ENCODE assay signal across 24 cellular contexts in genomic region chrX:17588303-17588702, GRCh38.
"Had no signal": no experiment of that assay in that cellular context is flagged by ENCODE, and none has a peak within 500 bp of the region (broad histone marks: within the 10 kb centered on the region; RNA-seq: fewer than 3 reads in every experiment).

No MANE protein-coding gene starts in this region.

- H3K4me1 Mint-ChIP-seq: naive B cell had no signal

- H3K36me3 Mint-ChIP-seq: naive B cell, WTC11 had no signal

- DNase-seq: activated CD4-positive, alpha-beta memory T cell treated with anti-CD3 and anti-CD28 coated beads, Interleukin-2, amount 10 ng/mL, durations not matched to agents 7 days and 5 days; activated CD4-positive, alpha-beta T cell treated with anti-CD3 and anti-CD28 coated beads for 4 hours; activated naive CD4-positive, alpha-beta T cell; activated T-cell treated with anti-CD3 and anti-CD28 coated beads, Interleukin-2, amount 50 U/mL, for 1 hour; body of pancreas; dermis blood vessel endothelial cell; effector CD8-positive, alpha-beta T cell; erythroblast; glutamatergic neuron; hippocampal formation; kidney glomerular epithelial cell; left lung; naive B cell; ovary; psoas muscle; spleen; stimulated activated CD4-positive, alpha-beta T cell treated with anti-CD3 and anti-CD28 coated beads, Interleukin-4, amount 100 ng/mL, for 1 hour; stimulated activated naive CD4-positive, alpha-beta T cell; substantia nigra; T-helper 9 cell; thyroid gland; upper lobe of right lung had no signal

- ATAC-seq: body of pancreas, left lung, psoas muscle, upper lobe of right lung, WTC11 had no signal

- H3K27me3 Mint-ChIP-seq: activated CD4-positive, alpha-beta memory T cell treated with anti-CD3 and anti-CD28 coated beads, Interleukin-2, amount 10 ng/mL, durations not matched to agents 7 days and 5 days had no signal

- H3K27ac Mint-ChIP-seq: activated CD4-positive, alpha-beta memory T cell treated with anti-CD3 and anti-CD28 coated beads, Interleukin-2, amount 10 ng/mL, durations not matched to agents 7 days and 5 days; activated T-helper 2 cell treated with anti-CD3 and anti-CD28 coated beads, Interferon-gamma antibody, Interleukin-2, Interleukin-4, amounts not matched to agents 10 μg/mL and 5 μg/mL and 100 μg/mL, durations not matched to agents 14 hours and 24 hours and 36 hours; naive B cell; WTC11 had no signal

- H3K4me3 Mint-ChIP-seq: activated CD4-positive, alpha-beta memory T cell treated with anti-CD3 and anti-CD28 coated beads, Interleukin-2, amount 10 ng/mL, durations not matched to agents 7 days and 5 days; naive B cell; WTC11 had no signal

- H3K9me3 Mint-ChIP-seq: activated CD4-positive, alpha-beta memory T cell treated with anti-CD3 and anti-CD28 coated beads, Interleukin-2, amount 10 ng/mL, durations not matched to agents 7 days and 5 days; activated T-helper 2 cell treated with anti-CD3 and anti-CD28 coated beads, Interferon-gamma antibody, Interleukin-2, Interleukin-4, amounts not matched to agents 10 μg/mL and 5 μg/mL and 100 μg/mL, durations not matched to agents 14 hours and 24 hours and 36 hours; WTC11 had no signal
